ENCODE assay signal across 8 cellular contexts in the genomic region with DNA sequence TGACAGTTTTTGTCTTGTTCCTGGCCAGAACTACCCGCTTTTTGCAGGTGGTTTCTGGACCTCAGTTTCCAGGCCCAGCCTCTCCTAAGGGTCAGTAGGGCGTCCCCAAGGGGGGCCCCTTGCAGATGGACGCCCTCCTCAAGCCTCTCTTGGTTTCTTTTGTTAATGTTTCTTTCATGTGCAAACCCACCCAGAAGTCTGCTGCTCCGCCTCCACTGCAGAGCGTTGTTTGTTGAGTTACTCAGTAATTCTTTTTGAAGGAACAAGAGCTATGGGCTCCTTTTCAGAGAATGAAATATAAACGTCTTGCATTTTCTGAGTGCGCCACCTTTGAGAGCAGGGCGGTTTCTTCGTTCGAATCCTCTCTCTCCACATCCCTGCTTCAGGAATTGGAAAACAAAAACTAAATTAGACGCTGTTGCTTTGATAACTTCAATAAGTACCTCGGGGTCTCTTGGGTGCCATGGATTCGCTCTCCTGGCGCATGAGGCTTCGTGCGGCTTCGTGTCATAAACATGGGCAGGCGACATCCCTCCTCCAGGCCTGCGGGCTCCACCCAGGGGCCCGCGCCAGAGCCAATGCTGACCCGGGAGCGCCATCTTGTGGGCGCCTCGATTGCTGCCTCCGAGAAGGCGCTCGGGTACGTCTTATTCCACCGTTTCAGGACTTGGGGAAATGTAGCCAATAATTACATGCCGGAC.
DNase-seq lines count a peak whose midpoint lies in the region; ATAC-seq and TF ChIP-seq lines count a peak whose summit lies in the region.

No MANE protein-coding gene starts in this region.

- peak; percentile 99 for TF ChIP-seq CTCF in 22Rv1 (IDR thresholded peaks at IDR 0.05)

- peak; percentile 77 for DNase-seq in NCI-H345 (lab: John Stamatoyannopoulos, UW)
- DNase-seq in activated CD4-positive, CD25-positive, alpha-beta regulatory T cell treated with anti-CD3 and anti-CD28 coated beads, Interleukin-2, amount 50 U/mL, for 72 hours: peak; percentile 90
- peak; percentile 70 for DNase-seq in central memory CD4-positive, alpha-beta T cell
- peak; percentile 77 for DNase-seq in kidney tubule cell (ENCODE audit: low spot score)
- peak; percentile 82 for DNase-seq in stimulated activated CD4-positive, alpha-beta T cell treated with anti-CD3 and anti-CD28 coated beads, Interleukin-1b, Interleukin-23, amount 100 ng/mL, for 48 hours

- ATAC-seq in GM18502 (IDR thresholded peaks at IDR 0.05; ENCODE audit: poor library complexity, unreplicated experiment) (peak; percentile 95), HG03095 (IDR thresholded peaks at IDR 0.05; ENCODE audit: unreplicated experiment) (peak; percentile 95)

- no peak overlapping the region for H3K27ac ChIP-seq in 22Rv1
